ENCODE assay signal across 8 cellular contexts in genomic region chr19:52963229-52963760, GRCh38. TPM values are rescaled to one million over a fixed set of nuclear protein-coding genes. Genes with fewer than 3 reads are reported as not detected.
DNase-seq lines count a peak whose midpoint lies in the region; ATAC-seq and TF ChIP-seq lines count a peak whose summit lies in the region.

No MANE protein-coding gene starts in this region.

- DNase-seq in GM06990 (ENCODE audit: extremely low read depth, insufficient read length) (no peak), OCI-LY7 (ENCODE audit: low spot score) (no peak), mesendoderm (no peak), upper lobe of left lung (peak in 1 of 2 donors; percentile 47), GOT3 (lab: John Stamatoyannopoulos, UW) (no peak), HT-29 (ENCODE audit: low spot score) (no peak)

- intact Hi-C loops in OCI-LY7 (cut with micrococcal nuclease; ENCODE audit: unreplicated experiment) = no loop called here

- TF ChIP-seq CTCF in GM06990 (IDR thresholded peaks at IDR 0.05; ENCODE audit: insufficient read depth, low read length, poor library complexity, severe bottlenecking) (no peak), OCI-LY7 (conservative IDR thresholded peaks at IDR 0.05; ENCODE audit: low read length) (no peak), upper lobe of left lung (IDR thresholded peaks at IDR 0.05) (no peak)

- WGBS in mesendoderm (ENCODE audit: extremely low coverage, insufficient coverage, low lambda C conversion rate) = no CpG with 5 or more reads among the region's 15 CpGs
- WGBS in upper lobe of left lung, 2 donors = 1 to 4% methylated on average over 13 to 15 of the region's 15 CpGs

- H4K5ac ChIP-seq in mesendoderm (ENCODE audit: low read length) = no peak overlapping the region

- H3K9me3 ChIP-seq in OCI-LY7 (ENCODE audit: low read length) (peaks cover 12% of the 10 kb centered on the region; the same call in 1 of the 2 replicates), duodenal mucosa (ENCODE audit: control insufficient read depth in 1 of 2, low read length in 2 of 2) (peaks cover 17 to 46% of the 10 kb centered on the region in 2 donors), upper lobe of left lung (peaks cover 0 to 35% (median 24%) of the 10 kb centered on the region in 4 donors)

- no peak overlapping the region for H4K8ac ChIP-seq in mesendoderm (ENCODE audit: low read depth, low read length)

- H2BK120ac ChIP-seq in mesendoderm (ENCODE audit: low read depth, low read length) = no peak overlapping the region

- H3K9ac ChIP-seq in duodenal mucosa (ENCODE audit: low read depth in 1 of 2, low read length in 2 of 2) (peak overlapping the region; percentile 73 to 77), mesendoderm (ENCODE audit: low read length) (peak overlapping the region; percentile 85)

- no peak for TF ChIP-seq EP300 in upper lobe of left lung (IDR thresholded peaks at IDR 0.05)

- peak overlapping the region; percentile 97 for H2AFZ ChIP-seq in OCI-LY7 (ENCODE audit: low read length)

- POLR2A ChIA-PET in OCI-LY7 (lab: Charles Lee) = no interaction called here

- H3K79me2 ChIP-seq in OCI-LY7 (ENCODE audit: insufficient read depth, low read depth, low read length) (peaks cover 18% of the 10 kb centered on the region; the same call in 1 of the 2 replicates), mesendoderm (ENCODE audit: control insufficient read depth, insufficient read depth, low read length) (peaks cover 8% of the 10 kb centered on the region)

- H3K18ac ChIP-seq in mesendoderm (ENCODE audit: low read length) = peak overlapping the region; percentile 71

- peaks cover 17% of the 10 kb centered on the region for H3K4me1 ChIP-seq in OCI-LY7 (ENCODE audit: insufficient read depth, low read length, poor library complexity, severe bottlenecking)
- H3K4me1 ChIP-seq in duodenal mucosa (ENCODE audit: control insufficient read depth in 1 of 2, insufficient read depth in 2 of 2, low read length in 2 of 2) = peaks cover 9 to 15% of the 10 kb centered on the region in 2 donors
- H3K4me1 ChIP-seq in mesendoderm (ENCODE audit: control insufficient read depth, low read depth, low read length) = peaks cover 1% of the 10 kb centered on the region
- peaks cover 14 to 19% (median 17%) of the 10 kb centered on the region in 4 donors for H3K4me1 ChIP-seq in upper lobe of left lung

- no peak overlapping the region for H2AK5ac ChIP-seq in mesendoderm (ENCODE audit: low read length)

- H3K4ac ChIP-seq in mesendoderm (ENCODE audit: low read depth, low read length) = no peak overlapping the region

- H3K27ac ChIP-seq in OCI-LY7 (ENCODE audit: low read depth, low read length, poor library complexity, severe bottlenecking) (no peak overlapping the region), duodenal mucosa (ENCODE audit: low read depth, low read length) (peak overlapping the region; percentile 5), mesendoderm (ENCODE audit: low read depth, low read length) (peak overlapping the region; percentile 90), upper lobe of left lung (peak overlapping the region; percentile 53 to 80 (median 78))

- peaks cover 13% of the 10 kb centered on the region for H3K79me1 ChIP-seq in mesendoderm (ENCODE audit: low read length)

- H3K23ac ChIP-seq in mesendoderm (ENCODE audit: low read length) = peak overlapping the region; percentile 87

- CTCF ChIA-PET in OCI-LY7 (lab: Charles Lee; ENCODE audit: unreplicated experiment) = no interaction called here

- H3K27me3 ChIP-seq in GM06990 (replicated peaks; ENCODE audit: control insufficient read depth, insufficient read depth, low read length) = no peaks in the 10 kb centered on the region
- no peaks in the 10 kb centered on the region for H3K27me3 ChIP-seq in duodenal mucosa (ENCODE audit: control insufficient read depth in 1 of 2, insufficient read depth in 2 of 2, low read length in 2 of 2)
- H3K27me3 ChIP-seq in mesendoderm (ENCODE audit: insufficient read depth, low read length, poor library complexity) = no peaks in the 10 kb centered on the region
- no peaks in the 10 kb centered on the region for H3K27me3 ChIP-seq in upper lobe of left lung

- H3K4me3 ChIP-seq in GM06990 (replicated peaks; ENCODE audit: low read depth, low read length) (peak overlapping the region; percentile 93), OCI-LY7 (ENCODE audit: low read depth, low read length, poor library complexity, severe bottlenecking) (peak overlapping the region; percentile 81), duodenal mucosa (ENCODE audit: low read depth in 1 of 2, low read length in 2 of 2) (peak overlapping the region; percentile 74 to 87), mesendoderm (ENCODE audit: low read length) (peak overlapping the region; percentile 1), upper lobe of left lung (peak overlapping the region; percentile 39 to 72 (median 65))

- peak overlapping the region; percentile 1 for H2BK5ac ChIP-seq in mesendoderm (ENCODE audit: low read length)

- no peaks in the 10 kb centered on the region for H3K9me2 ChIP-seq in OCI-LY7 (ENCODE audit: insufficient read depth, low read length)

- peak overlapping the region; percentile 93 for H3K56ac ChIP-seq in mesendoderm (ENCODE audit: low read length)

- peaks cover 6% of the 10 kb centered on the region; the same call in 1 of the 2 replicates for H3K36me3 ChIP-seq in GM06990 (ENCODE audit: control insufficient read depth, insufficient read depth, low read length)
- H3K36me3 ChIP-seq in OCI-LY7 (ENCODE audit: insufficient read depth, low read length) = peaks cover 27% of the 10 kb centered on the region
- H3K36me3 ChIP-seq in duodenal mucosa (ENCODE audit: control insufficient read depth in 1 of 2, insufficient read depth in 2 of 2, low read length in 2 of 2) = peaks cover 12 to 13% of the 10 kb centered on the region in 2 donors
- H3K36me3 ChIP-seq in mesendoderm (ENCODE audit: control insufficient read depth, insufficient read depth, low read length) = no peaks in the 10 kb centered on the region
- peaks cover 0 to 6% (median 6%) of the 10 kb centered on the region in 4 donors for H3K36me3 ChIP-seq in upper lobe of left lung

- peak overlapping the region; percentile 1 for H2BK15ac ChIP-seq in mesendoderm (replicated peaks; ENCODE audit: low read depth)

- ATAC-seq in GM21786 (IDR thresholded peaks at IDR 0.05; ENCODE audit: unreplicated experiment) (peak; percentile 15), upper lobe of left lung (ENCODE audit: low FRiP score in 2 of 2) (peak; percentile 36 to 58)

- no peak for TF ChIP-seq POLR2A in upper lobe of left lung (IDR thresholded peaks at IDR 0.05)

- H4K20me1 ChIP-seq in OCI-LY7 (ENCODE audit: insufficient read depth, low read length) = no peaks in the 10 kb centered on the region

- no TSS peak for BruUV-seq in OCI-LY7 (replicated peaks; lab: Mats Ljungman, UMichigan)

- H3K4me2 ChIP-seq in OCI-LY7 (ENCODE audit: low read length) (peak overlapping the region; percentile 93), mesendoderm (ENCODE audit: low read length) (peak overlapping the region; percentile 90)

RNA-seq across cellular contexts. Expression of gene ZNF816, which starts 0.6 kb away (rescaled TPM):
- 5.8 and 8.8 TPM in 2 replicates for total RNA-seq in OCI-LY7 (2014; rRNA removed; shearing (Covaris generic))
- total RNA-seq in OCI-LY7 (2022) = 8.6 and 10.5 TPM in 2 replicates
- polyA plus RNA-seq in mesendoderm (2013, experiment 1 of 2) = 7.2 TPM
- polyA plus RNA-seq in mesendoderm (2013, experiment 2 of 2) = 8.0 TPM
- total RNA-seq in upper lobe of left lung = 10 to 100 TPM in 2 of 6 donors, 1 to 10 TPM in 4; 6.7 to 14.6 (median 8.8) TPM
- total RNA-seq in HT-29 (2014; rRNA removed; shearing (Covaris generic)) = 8.9 and 12.3 TPM in 2 replicates

RNA-seq across cellular contexts. Expression of gene ZNF888, which starts 40.1 kb away (rescaled TPM):
- 7.4 and 8.5 TPM in 2 replicates for total RNA-seq in OCI-LY7 (2014; rRNA removed; shearing (Covaris generic))
- total RNA-seq in OCI-LY7 (2022) (9.0 and 11.3 TPM in 2 replicates), upper lobe of left lung (10 to 100 TPM in 2 of 6 donors, 1 to 10 TPM in 4; 3.2 to 13.6 (median 6.9) TPM)
- 4.5 TPM for polyA plus RNA-seq in mesendoderm (2013, experiment 1 of 2)
- polyA plus RNA-seq in mesendoderm (2013, experiment 2 of 2) = 4.4 TPM
- 8.2 and 10.0 TPM in 2 replicates for total RNA-seq in HT-29 (2014; rRNA removed; shearing (Covaris generic))

RNA-seq across cellular contexts. Expression of gene ERVV-1, which starts 50.4 kb away (rescaled TPM):
- not detected in 2 replicates for total RNA-seq in OCI-LY7 (2014; rRNA removed; shearing (Covaris generic))
- not detected in 2 replicates for total RNA-seq in OCI-LY7 (2022)
- polyA plus RNA-seq in mesendoderm (2013, experiment 1 of 2) = not detected
- not detected for polyA plus RNA-seq in mesendoderm (2013, experiment 2 of 2)
- not detected for total RNA-seq in upper lobe of left lung
- not detected in 2 replicates for total RNA-seq in HT-29 (2014; rRNA removed; shearing (Covaris generic))

Comparison
In these comparisons a context has a peak if more than half of its experiments do, and no peak if none do; other contexts are left out.
1. H3K4me3 ChIP-seq: peak in every context shown above with its lines; median percentile 93 in GM06990; 81 in OCI-LY7; 80 in duodenal mucosa; 65 in upper lobe of left lung; 1 in mesendoderm.